In genomic region chr10:104139221-104139620, GRCh38 we compare ENCODE assay signal across 1 cellular context.
TF ChIP-seq lines count a peak whose summit lies in the region.

No MANE protein-coding gene starts in this region.

TF ChIP-seq in H1, 55 proteins besides CTCF, POLR2A, EP300 and RAD21 (continued from another document):
- TF ChIP-seq SP2 (IDR thresholded peaks at IDR 0.05; ENCODE audit: low read length) (no peak), HDAC2 (IDR thresholded peaks at IDR 0.05; ENCODE audit: borderline replicate concordance in 1 of 2, low read depth in 2 of 2, low read length in 2 of 2) (no peak), YY1 (IDR thresholded peaks at IDR 0.05; ENCODE audit: low read depth, low read length) (no peak), CTBP2 (IDR thresholded peaks at IDR 0.05; ENCODE audit: borderline replicate concordance, insufficient read depth, insufficient read length, low read length) (no peak), CHD1 (IDR thresholded peaks at IDR 0.05; ENCODE audit: low read depth, low read length) (no peak), CREB1 (IDR thresholded peaks at IDR 0.05) (no peak), TAF7 (optimal IDR thresholded peaks at IDR 0.05; ENCODE audit: borderline replicate concordance, low read depth, low read length) (no peak), GTF2F1 (IDR thresholded peaks at IDR 0.05; ENCODE audit: borderline replicate concordance, low read depth, low read length) (no peak), JUN (IDR thresholded peaks at IDR 0.05; ENCODE audit: low read depth, low read length) (no peak), BRCA1 (IDR thresholded peaks at IDR 0.05; ENCODE audit: low read depth, low read length) (no peak), ASH2L (IDR thresholded peaks at IDR 0.05; ENCODE audit: low read length) (no peak), PHF8 (conservative IDR thresholded peaks at IDR 0.05; ENCODE audit: low read depth, low read length) (no peak)
TF ChIP-seq in H1: peak in this region for 0.
